21 cellular contexts compared by ENCODE assay signal in genomic region chr10:129005804-129006203, GRCh38.
"Had no signal": no experiment of that assay in that cellular context is flagged by ENCODE, and none has a peak within 500 bp of the region (broad histone marks: within the 10 kb centered on the region; RNA-seq: fewer than 3 reads in every experiment).

No MANE protein-coding gene starts in this region.

- H3K27ac ChIP-seq: coronary artery, dorsolateral prefrontal cortex, esophagus squamous epithelium, gastrocnemius medialis, heart right ventricle, left lung, lower lobe of right lung had no signal

- H3K4me1 Mint-ChIP-seq: mesothelial cell of epicardium; naive B cell; naive thymus-derived CD8-positive, alpha-beta T cell had no signal

- ATAC-seq: gastrocnemius medialis; left cardiac atrium; left lung; lower lobe of right lung; mucosa of descending colon; naive thymus-derived CD8-positive, alpha-beta T cell had no signal

- H3K27ac Mint-ChIP-seq: mesothelial cell of epicardium; naive thymus-derived CD8-positive, alpha-beta T cell had no signal

- DNase-seq: dorsolateral prefrontal cortex; effector CD4-positive, alpha-beta T cell; effector memory CD4-positive, alpha-beta T cell; esophagus squamous epithelium; foreskin fibroblast; foreskin melanocyte; gastrocnemius medialis; glutamatergic neuron; head of caudate nucleus; heart right ventricle; hippocampal formation; left cardiac atrium; left lung; left ventricle myocardium superior; lower lobe of right lung; mesenchymal stem cell; mucosa of descending colon; naive B cell; naive thymus-derived CD8-positive, alpha-beta T cell had no signal

- H3K4me3 ChIP-seq: coronary artery, dorsolateral prefrontal cortex, esophagus squamous epithelium, gastrocnemius medialis, heart right ventricle, left lung, lower lobe of right lung, mucosa of descending colon had no signal

- H3K27me3 ChIP-seq: esophagus squamous epithelium, gastrocnemius medialis, left lung had no signal

- H3K4me1 ChIP-seq: esophagus squamous epithelium, gastrocnemius medialis, heart right ventricle, left lung, lower lobe of right lung had no signal

- H3K36me3 Mint-ChIP-seq: mesothelial cell of epicardium, naive B cell had no signal

- H3K4me3 Mint-ChIP-seq: mesothelial cell of epicardium; naive B cell; naive thymus-derived CD8-positive, alpha-beta T cell had no signal

- H3K36me3 ChIP-seq: esophagus squamous epithelium, gastrocnemius medialis, heart right ventricle, left lung, lower lobe of right lung had no signal
